Comparison of ENCODE assay signal across 1 cellular context in genomic region chr1:210236840-210237409, GRCh38.
TF ChIP-seq lines count a peak whose summit lies in the region.

No MANE protein-coding gene starts in this region.

TF ChIP-seq in GM12878, 131 proteins besides CTCF, POLR2A, EP300 and RAD21 (continued from another document):
- no peak for TF ChIP-seq EZH2 (IDR thresholded peaks at IDR 0.05; ENCODE audit: borderline replicate concordance, control insufficient read depth, low read depth, low read length)
- no peak for TF ChIP-seq CHD4 (IDR thresholded peaks at IDR 0.05)
